24 cellular contexts compared by ENCODE assay signal in genomic region chr15:56533741-56534416, GRCh38.
DNase-seq lines count a peak whose midpoint lies in the region; ATAC-seq and TF ChIP-seq lines count a peak whose summit lies in the region.
"Had no signal": no experiment of that assay in that cellular context is flagged by ENCODE, and none has a peak within 500 bp of the region (broad histone marks: within the 10 kb centered on the region; RNA-seq: fewer than 3 reads in every experiment).

No MANE protein-coding gene starts in this region.

- no peaks in the 10 kb centered on the region for H3K9me3 Mint-ChIP-seq in activated B cell treated with CpG ODN at 0.5 μM for 24 hours
- H3K9me3 Mint-ChIP-seq in T-cell: no peaks in the 10 kb centered on the region
- H3K9me3 Mint-ChIP-seq: activated naive CD8-positive, alpha-beta T cell treated with anti-CD3 and anti-CD28 coated beads for 36 hours; GM23338; type B pancreatic cell had no signal

- TF ChIP-seq CTCF in activated B cell treated with CpG ODN at 0.5 μM for 24 hours (IDR thresholded peaks at IDR 0.05) (no peak), upper lobe of left lung (IDR thresholded peaks at IDR 0.05) (no peak)

- H3K4me3 ChIP-seq in BLaER1: no peak overlapping the region
- no peak overlapping the region for H3K4me3 ChIP-seq in Jurkat, Clone E6-1 (ENCODE audit: low read length)
- no peak overlapping the region for H3K4me3 ChIP-seq in upper lobe of left lung
- H3K4me3 ChIP-seq: ascending aorta, GM23338, stomach had no signal

- H3K4me1 Mint-ChIP-seq in activated B cell treated with CpG ODN at 0.5 μM for 24 hours: peaks cover 34% of the 10 kb centered on the region
- peaks cover 7 to 13% (median 12%) of the 10 kb centered on the region in 3 donors for H3K4me1 Mint-ChIP-seq in T-cell
- H3K4me1 Mint-ChIP-seq: CD14-positive monocyte, GM23338 had no signal

- H3K36me3 ChIP-seq in BLaER1 (no peaks in the 10 kb centered on the region), upper lobe of left lung (no peaks in the 10 kb centered on the region)
- H3K36me3 ChIP-seq: ascending aorta, neutrophil, stomach had no signal

- H3K9ac ChIP-seq in BLaER1: 0 out of 2 replicates have a peak overlapping the region, but pooled peaks have one; percentile 10
- H3K9ac ChIP-seq: SK-N-SH had no signal

- no peaks in the 10 kb centered on the region for H3K9me3 ChIP-seq in BLaER1
- no peaks in the 10 kb centered on the region for H3K9me3 ChIP-seq in upper lobe of left lung
- H3K9me3 ChIP-seq: ascending aorta, neutrophil, SK-N-SH, stomach had no signal

- peak overlapping the region; percentile 53 for H3K27ac Mint-ChIP-seq in activated B cell treated with CpG ODN at 0.5 μM for 24 hours
- no peak overlapping the region for H3K27ac Mint-ChIP-seq in T-cell
- H3K27ac Mint-ChIP-seq: activated CD4-positive, alpha-beta T cell treated with anti-CD3 and anti-CD28 coated beads for 36 hours; activated naive CD8-positive, alpha-beta T cell treated with anti-CD3 and anti-CD28 coated beads for 36 hours; CD14-positive monocyte; GM23338; progenitor cell of endocrine pancreas; type B pancreatic cell had no signal

- 57 to 67% methylated on average over 2 of the region's 2 CpGs for WGBS in upper lobe of left lung, 2 donors

- H3K27me3 Mint-ChIP-seq in activated B cell treated with CpG ODN at 0.5 μM for 24 hours: no peaks in the 10 kb centered on the region
- no peaks in the 10 kb centered on the region for H3K27me3 Mint-ChIP-seq in T-cell
- H3K27me3 Mint-ChIP-seq: activated CD4-positive, alpha-beta T cell treated with anti-CD3 and anti-CD28 coated beads for 36 hours; activated naive CD8-positive, alpha-beta T cell treated with anti-CD3 and anti-CD28 coated beads for 36 hours; progenitor cell of endocrine pancreas; type B pancreatic cell had no signal

- intact Hi-C loops in activated B cell treated with CpG ODN at 0.5 μM for 24 hours (cut with micrococcal nuclease): no loop called here

- no peak for TF ChIP-seq EP300 in upper lobe of left lung (IDR thresholded peaks at IDR 0.05)

- CTCF ChIA-PET in activated B cell treated with CpG ODN at 0.5 μM for 24 hours (lab: Charles Lee): interaction anchor here (1.3 kb wide), 1 partner anchor 43 kb away, joined by 6 read pairs; no protein-coding TSS in a partner anchor
- CTCF ChIA-PET in T-cell (lab: Charles Lee): interaction anchor here (0.9 to 1.0 kb wide), 2 partner anchors 37 to 43 kb away, joined by 3 read pairs; no protein-coding TSS in a partner anchor

- H3K4me3 Mint-ChIP-seq in activated B cell treated with CpG ODN at 0.5 μM for 24 hours (no peak overlapping the region), T-cell (no peak overlapping the region)
- H3K4me3 Mint-ChIP-seq: activated CD4-positive, alpha-beta T cell treated with anti-CD3 and anti-CD28 coated beads for 36 hours; activated naive CD8-positive, alpha-beta T cell treated with anti-CD3 and anti-CD28 coated beads for 36 hours; CD14-positive monocyte; GM23338; type B pancreatic cell had no signal

- peak overlapping the region; percentile 71 for H3K4me2 ChIP-seq in BLaER1
- H3K4me2 ChIP-seq: GM23338, SK-N-SH had no signal

- peak overlapping the region; percentile 39; the same call in 1 of the 2 replicates for H3K27ac ChIP-seq in BLaER1
- no peak overlapping the region for H3K27ac ChIP-seq in upper lobe of left lung
- H3K27ac ChIP-seq: ascending aorta, neutrophil, stomach had no signal

- POLR2A ChIA-PET in activated B cell treated with CpG ODN at 0.5 μM for 24 hours (lab: Charles Lee): no interaction called here
- POLR2A ChIA-PET in T-cell (lab: Charles Lee): no interaction called here

- H3K4me1 ChIP-seq in BLaER1 (peaks cover 50% of the 10 kb centered on the region), upper lobe of left lung (no peaks in the 10 kb centered on the region)
- H3K4me1 ChIP-seq: ascending aorta had no signal

- ATAC-seq in activated B cell treated with CpG ODN at 0.5 μM for 24 hours (ENCODE audit: low read depth): no peak
- ATAC-seq in HG02763 (IDR thresholded peaks at IDR 0.05; ENCODE audit: unreplicated experiment): no peak
- ATAC-seq in T-cell (replicated peaks in 1 of 4): no peak
- ATAC-seq in upper lobe of left lung (ENCODE audit: low FRiP score in 2 of 2): no peak
- ATAC-seq: activated CD4-positive, alpha-beta T cell treated with anti-CD3 and anti-CD28 coated beads for 36 hours; GM23338; left lobe of liver had no signal

- no peaks in the 10 kb centered on the region for H4K20me1 ChIP-seq in BLaER1

- H3K36me3 Mint-ChIP-seq in activated B cell treated with CpG ODN at 0.5 μM for 24 hours (ENCODE audit: low read depth) (no peaks in the 10 kb centered on the region), T-cell (no peaks in the 10 kb centered on the region)
- H3K36me3 Mint-ChIP-seq: activated naive CD8-positive, alpha-beta T cell treated with anti-CD3 and anti-CD28 coated beads for 36 hours; CD14-positive monocyte; type B pancreatic cell had no signal

- no peak for TF ChIP-seq POLR2A in upper lobe of left lung (IDR thresholded peaks at IDR 0.05)

- peak; percentile 48 for DNase-seq in Jurkat, Clone E6-1 (ENCODE audit: low read depth, low spot score)
- DNase-seq in activated B cell treated with CpG ODN at 0.5 μM for 24 hours (no peak), myocyte (ENCODE audit: low read depth) (peak; percentile 57), AG20443 (ENCODE audit: low spot score) (no peak), T-cell (no peak), upper lobe of left lung (no peak)
- DNase-seq: activated CD4-positive, alpha-beta T cell treated with anti-CD3 and anti-CD28 coated beads for 36 hours; activated effector memory CD4-positive, alpha-beta T cell treated with anti-CD3 and anti-CD28 coated beads, Interleukin-2, amount 50 U/mL, for 16 hours; activated naive CD8-positive, alpha-beta T cell treated with anti-CD3 and anti-CD28 coated beads for 36 hours; activated T-cell treated with anti-CD3 and anti-CD28 coated beads, Interleukin-2, amount 50 U/mL, for 1 hour; central memory CD4-positive, alpha-beta T cell; mesenchymal stem cell; NCI-H1092; SK-N-SH; stomach had no signal

- H3K27me3 ChIP-seq in BLaER1: no peaks in the 10 kb centered on the region
- no peaks in the 10 kb centered on the region for H3K27me3 ChIP-seq in upper lobe of left lung
- H3K27me3 ChIP-seq: ascending aorta, neutrophil, stomach had no signal

Comparison
In these comparisons a context has a peak if more than half of its experiments do, and no peak if none do; other contexts are left out.
1. DNase-seq: peak in Jurkat, Clone E6-1 (single experiment) and myocyte (single experiment); none in activated B cell treated with CpG ODN at 0.5 μM for 24 hours (single experiment), AG20443 (single experiment), T-cell (0 of 34) and upper lobe of left lung (0 of 2).